ENCODE assay signal across 8 cellular contexts in the genomic region with DNA sequence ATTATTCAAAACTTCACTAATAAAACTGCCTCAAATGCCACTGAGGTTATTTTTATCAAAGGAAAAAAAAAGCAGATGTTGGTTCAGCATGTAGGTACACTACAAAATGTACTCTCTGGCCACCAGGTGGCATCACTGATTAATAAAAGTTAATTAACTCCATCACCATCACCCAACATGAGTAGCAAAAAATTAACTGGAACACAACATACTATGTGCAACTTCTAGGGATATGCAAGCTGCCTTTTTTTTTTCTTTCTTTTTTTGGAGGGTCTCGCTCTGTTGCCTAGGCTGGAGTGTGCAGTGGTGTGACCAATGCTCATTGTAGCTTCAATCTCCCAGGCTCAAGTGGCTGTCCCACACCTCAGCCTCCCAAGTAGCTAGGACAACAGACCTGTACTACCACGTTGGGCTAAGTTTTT. TPM values are rescaled to one million over a fixed set of nuclear protein-coding genes. Genes with fewer than 3 reads are reported as not detected.
DNase-seq lines count a peak whose midpoint lies in the region; ATAC-seq and TF ChIP-seq lines count a peak whose summit lies in the region.

No MANE protein-coding gene starts in this region.

- no peak overlapping the region for H3K14ac ChIP-seq in trophoblast cell (ENCODE audit: low read length)

- H2AK5ac ChIP-seq in trophoblast cell (ENCODE audit: low read length): no peak overlapping the region

- H2BK120ac ChIP-seq in trophoblast cell (ENCODE audit: insufficient read depth, low read length, poor library complexity): peak overlapping the region; percentile 11

- no peak overlapping the region for H3K18ac ChIP-seq in trophoblast cell (ENCODE audit: low read length)

- peak overlapping the region; percentile 77 for H4K12ac ChIP-seq in trophoblast cell (ENCODE audit: low read depth, low read length)

- H3K27ac ChIP-seq in gastroesophageal sphincter (peak overlapping the region; percentile 52 to 75 (median 66)), trophoblast cell (ENCODE audit: low read depth, low read length) (no peak overlapping the region), aorta (ENCODE audit: low read depth in 1 of 2, low read length in 2 of 2) (peak overlapping the region in 1 of 2 donors; percentile 10)

- H3K4ac ChIP-seq in trophoblast cell (ENCODE audit: low read depth, low read length): peak overlapping the region; percentile 21

- H2AFZ ChIP-seq in trophoblast cell (ENCODE audit: insufficient read depth, low read length, poor library complexity): no peak overlapping the region

- no peak for TF ChIP-seq POLR2A in gastroesophageal sphincter (IDR thresholded peaks at IDR 0.05)

- H2BK12ac ChIP-seq in trophoblast cell (ENCODE audit: low read length): peak overlapping the region; percentile 90

- H3K9ac ChIP-seq in trophoblast cell (ENCODE audit: low read length): no peak overlapping the region

- intact Hi-C loops in aorta (cut with DNase I): loop anchor here (2.0 to 10.0 kb wide), 3 partner anchors 100 to 418 kb away; a partner anchor contains a TSS

- H4K91ac ChIP-seq in trophoblast cell (ENCODE audit: low read depth, low read length): peak overlapping the region; percentile 69

- no peaks in the 10 kb centered on the region for H3K9me3 ChIP-seq in gastroesophageal sphincter
- H3K9me3 ChIP-seq in trophoblast cell (ENCODE audit: insufficient read depth, low read depth, low read length): no peaks in the 10 kb centered on the region
- no peaks in the 10 kb centered on the region for H3K9me3 ChIP-seq in aorta (ENCODE audit: control insufficient read depth, low read length)

- no peak for TF ChIP-seq EP300 in gastroesophageal sphincter (IDR thresholded peaks at IDR 0.05)

- peak overlapping the region; percentile 51 for H4K8ac ChIP-seq in trophoblast cell (ENCODE audit: low read depth, low read length)

- H3K4me2 ChIP-seq in trophoblast cell (ENCODE audit: low read length): no peak overlapping the region

- no peak overlapping the region for H3K23ac ChIP-seq in trophoblast cell (ENCODE audit: low read length)

- ATAC-seq in GM21717 (IDR thresholded peaks at IDR 0.05; ENCODE audit: unreplicated experiment) (peak; percentile 79), gastroesophageal sphincter (peak; percentile 87), aorta (ENCODE audit: low FRiP score) (peak; percentile 84)

- no peaks in the 10 kb centered on the region for H3K79me1 ChIP-seq in trophoblast cell (ENCODE audit: low read length)

- H3K36me3 ChIP-seq in gastroesophageal sphincter: peaks cover 0 to 14% of the 10 kb centered on the region in 2 donors
- peaks cover 14 to 16% of the 10 kb centered on the region in 2 experiments for H3K36me3 ChIP-seq in trophoblast cell (ENCODE audit: control insufficient read depth in 1 of 2, insufficient read depth in 2 of 2, low read length in 2 of 2)
- no peaks in the 10 kb centered on the region for H3K36me3 ChIP-seq in aorta (ENCODE audit: control insufficient read depth in 1 of 2, insufficient read depth in 2 of 2, low read length in 1 of 2)

- H3K4me1 ChIP-seq in gastroesophageal sphincter (peaks cover 4 to 34% (median 19%) of the 10 kb centered on the region in 3 donors), trophoblast cell (ENCODE audit: control insufficient read depth in 1 of 2, insufficient read depth in 2 of 2, low read length in 2 of 2) (peaks cover 0 to 5% of the 10 kb centered on the region in 2 experiments), aorta (ENCODE audit: control insufficient read depth in 1 of 2, insufficient read depth in 2 of 2, low read length in 2 of 2) (peaks cover 4 to 6% of the 10 kb centered on the region in 2 donors)

- H3K27me3 ChIP-seq in gastroesophageal sphincter (no peaks in the 10 kb centered on the region), trophoblast cell (ENCODE audit: insufficient read depth, low read length) (no peaks in the 10 kb centered on the region), aorta (ENCODE audit: control insufficient read depth in 1 of 2, insufficient read depth in 2 of 2, low read length in 1 of 2) (no peaks in the 10 kb centered on the region)

- no peak overlapping the region for H3K4me3 ChIP-seq in gastroesophageal sphincter
- H3K4me3 ChIP-seq in trophoblast cell (ENCODE audit: low read depth, low read length): no peak overlapping the region
- no peak overlapping the region for H3K4me3 ChIP-seq in aorta (ENCODE audit: low read length in 2 of 2)

- H3K79me2 ChIP-seq in trophoblast cell (ENCODE audit: control insufficient read depth, insufficient read depth, low read length, poor library complexity): no peaks in the 10 kb centered on the region

- no peak overlapping the region for H2BK5ac ChIP-seq in trophoblast cell (ENCODE audit: low read depth, low read length, poor library complexity)

- peak; percentile 72 to 93 (median 80) for TF ChIP-seq CTCF in gastroesophageal sphincter (IDR thresholded peaks at IDR 0.05)

- WGBS in gastroesophageal sphincter (ENCODE audit: low coverage in 1 of 2), 2 donors: 44 to 61% methylated on average over 2 of the region's 2 CpGs
- WGBS in trophoblast cell (ENCODE audit: extremely low coverage, insufficient coverage, insufficient read length): no CpG with 5 or more reads among the region's 2 CpGs
- 35 to 44% methylated on average over 2 of the region's 2 CpGs for WGBS in aorta, 2 donors

- peak; percentile 66 for DNase-seq in DMS79 treated with DMSO at 0.1 percent for 48 hours (lab: John Stamatoyannopoulos, UW)
- peak; percentile 83 for DNase-seq in LoVo (ENCODE audit: low spot score)
- DNase-seq in SHP77 treated with DMSO at 0.1 percent for 48 hours (lab: John Stamatoyannopoulos, UW): peak; percentile 2
- peak; percentile 45 for DNase-seq in activated gamma-delta T cell treated with anti-CD3 and anti-CD28 coated beads, Interleukin-2, amount 50 U/mL, for 16 hours (ENCODE audit: low read depth)
- DNase-seq in trophoblast cell: peak; percentile 41 to 82
- peak in 1 of 2 donors; percentile 63 for DNase-seq in aorta

RNA-seq across cellular contexts. Expression of a gene that starts 43.8 kb away (rescaled TPM):
- 10 to 100 TPM; 29.0 to 70.8 (median 45.1) TPM for total RNA-seq in gastroesophageal sphincter
- polyA plus RNA-seq in trophoblast cell (2013): 64.4 and 66.8 TPM in 2 replicates
- total RNA-seq in aorta: 10 to 100 TPM; 24.4 to 43.8 TPM
- polyA plus RNA-seq in aorta: 10 to 100 TPM in 1 of 2 donors, 1 to 10 TPM in 1; 9.5 to 59.5 TPM
